2 cellular contexts compared by ENCODE assay signal in genomic region chr1:198772626-198773025, GRCh38.
TF ChIP-seq lines count a peak whose summit lies in the region.

No MANE protein-coding gene starts in this region.

TF ChIP-seq in SK-N-SH, 30 proteins besides CTCF, POLR2A, EP300 and RAD21 (continued from another document):
- no peak for TF ChIP-seq YY1 (IDR thresholded peaks at IDR 0.05; ENCODE audit: low read depth)
- TF ChIP-seq GATA2 (CRISPR knock-in tag; IDR thresholded peaks at IDR 0.05): no peak
- TF ChIP-seq TEAD4 (IDR thresholded peaks at IDR 0.05; ENCODE audit: borderline replicate concordance, insufficient read depth): no peak
- TF ChIP-seq ELF1 (IDR thresholded peaks at IDR 0.05): no peak
- no peak for TF ChIP-seq EZH2phosphoT487 (IDR thresholded peaks at IDR 0.05; ENCODE audit: borderline replicate concordance, low read depth)
- no peak for TF ChIP-seq SIN3A (IDR thresholded peaks at IDR 0.05; ENCODE audit: borderline replicate concordance, low read depth, low read length)
- no peak for TF ChIP-seq FOSL2 (IDR thresholded peaks at IDR 0.05; ENCODE audit: borderline replicate concordance, low read depth)
- no peak for TF ChIP-seq FOXM1 (IDR thresholded peaks at IDR 0.05; ENCODE audit: low read depth)
- TF ChIP-seq USF2 (IDR thresholded peaks at IDR 0.05; ENCODE audit: borderline replicate concordance, low read depth, low read length): no peak
- no peak for TF ChIP-seq RXRA (IDR thresholded peaks at IDR 0.05; ENCODE audit: borderline replicate concordance, low read depth)
- TF ChIP-seq IRF3 (IDR thresholded peaks at IDR 0.05; ENCODE audit: low read depth, low read length): no peak

TF ChIP-seq in SK-N-SH treated with all-trans-retinoic acid at 6 μM for 48 hours, 23 proteins besides CTCF, POLR2A, EP300 and RAD21 (continued from another document):
- TF ChIP-seq, protein P1, sequence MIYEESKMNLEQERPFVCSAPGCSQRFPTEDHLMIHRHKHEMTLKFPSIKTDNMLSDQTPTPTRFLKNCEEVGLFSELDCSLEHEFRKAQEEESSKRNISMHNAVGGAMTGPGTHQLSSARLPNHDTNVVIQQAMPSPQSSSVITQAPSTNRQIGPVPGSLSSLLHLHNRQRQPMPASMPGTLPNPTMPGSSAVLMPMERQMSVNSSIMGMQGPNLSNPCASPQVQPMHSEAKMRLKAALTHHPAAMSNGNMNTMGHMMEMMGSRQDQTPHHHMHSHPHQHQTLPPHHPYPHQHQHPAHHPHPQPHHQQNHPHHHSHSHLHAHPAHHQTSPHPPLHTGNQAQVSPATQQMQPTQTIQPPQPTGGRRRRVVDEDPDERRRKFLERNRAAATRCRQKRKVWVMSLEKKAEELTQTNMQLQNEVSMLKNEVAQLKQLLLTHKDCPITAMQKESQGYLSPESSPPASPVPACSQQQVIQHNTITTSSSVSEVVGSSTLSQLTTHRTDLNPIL (CRISPR knock-in tag; IDR thresholded peaks at IDR 0.05; ENCODE audit: low read depth): no peak
- no peak for TF ChIP-seq RARB (CRISPR knock-in tag; IDR thresholded peaks at IDR 0.05)
- no peak for TF ChIP-seq ARNTL (CRISPR knock-in tag; IDR thresholded peaks at IDR 0.05; ENCODE audit: borderline replicate concordance, low read depth)
- TF ChIP-seq OSR1 (CRISPR knock-in tag; IDR thresholded peaks at IDR 0.05): no peak
- TF ChIP-seq TOX (CRISPR knock-in tag; IDR thresholded peaks at IDR 0.05; ENCODE audit: borderline replicate concordance): no peak
- TF ChIP-seq TCF4 (CRISPR knock-in tag; IDR thresholded peaks at IDR 0.05; ENCODE audit: borderline replicate concordance): no peak
- TF ChIP-seq ESRRG (CRISPR knock-in tag; IDR thresholded peaks at IDR 0.05): no peak
